ENCODE assay signal across 14 cellular contexts in genomic region chr2:196607073-196607472, GRCh38. TPM values are rescaled to one million over a fixed set of nuclear protein-coding genes. Genes with fewer than 3 reads are reported as not detected.
DNase-seq lines count a peak whose midpoint lies in the region; ATAC-seq and TF ChIP-seq lines count a peak whose summit lies in the region.
"Had no signal": no experiment of that assay in that cellular context is flagged by ENCODE, and none has a peak within 500 bp of the region (broad histone marks: within the 10 kb centered on the region; RNA-seq: fewer than 3 reads in every experiment).

No MANE protein-coding gene starts in this region.

- H3K79me2 ChIP-seq in neural progenitor cell (ENCODE audit: low read depth) = no peaks in the 10 kb centered on the region

- no peaks in the 10 kb centered on the region for H4K20me1 ChIP-seq in neural progenitor cell (ENCODE audit: low read depth)

- no peaks in the 10 kb centered on the region for H3K9me3 Mint-ChIP-seq in neural progenitor cell
- H3K9me3 Mint-ChIP-seq: activated T-helper 17 cell treated with anti-CD3 and anti-CD28 coated beads, Interleukin-2, amount 50 U/mL, for 72 hours; stimulated activated memory B cell treated with anti-CD40 and anti-IgM and Interleukin-4, amounts not matched to agents 10 μg/mL and 1 μg/mL and 100 μg/mL, for 72 hours had no signal

- no peak overlapping the region for H3K4me3 Mint-ChIP-seq in neural progenitor cell
- H3K4me3 Mint-ChIP-seq: activated T-helper 17 cell treated with anti-CD3 and anti-CD28 coated beads, Interleukin-2, amount 50 U/mL, for 72 hours; stimulated activated memory B cell treated with anti-CD40 and anti-IgM and Interleukin-4, amounts not matched to agents 10 μg/mL and 1 μg/mL and 100 μg/mL, for 72 hours had no signal

- H3K36me3 Mint-ChIP-seq in neural progenitor cell = no peaks in the 10 kb centered on the region
- H3K36me3 Mint-ChIP-seq: stimulated activated memory B cell treated with anti-CD40 and anti-IgM and Interleukin-4, amounts not matched to agents 10 μg/mL and 1 μg/mL and 100 μg/mL, for 72 hours had no signal

- H3K9me3 ChIP-seq in neural progenitor cell (ENCODE audit: low read depth) = no peaks in the 10 kb centered on the region

- H3K4me1 ChIP-seq in neural progenitor cell = no peaks in the 10 kb centered on the region

- H3K36me3 ChIP-seq in neural progenitor cell = no peaks in the 10 kb centered on the region

- no peak overlapping the region for H3K9ac ChIP-seq in neural progenitor cell

- H3K27ac ChIP-seq in neural progenitor cell = no peak overlapping the region

- no peaks in the 10 kb centered on the region for H3K27me3 ChIP-seq in neural progenitor cell

- DNase-seq in NCI-H345 (lab: John Stamatoyannopoulos, UW) (peak; percentile 19), NCI-H345 treated with DMSO at 0.1 percent for 48 hours (lab: John Stamatoyannopoulos, UW; ENCODE audit: unreplicated experiment) (no peak), NCI-H526 (lab: John Stamatoyannopoulos, UW) (peak; percentile 62 to 69), cardiac fibroblast (ENCODE audit: low read depth in 2 of 2) (peak; percentile 6 to 57), neural progenitor cell (ENCODE audit: low spot score) (no peak)
- DNase-seq: activated CD4-positive, alpha-beta T cell treated with anti-CD3 and anti-CD28 coated beads for 48 hours; DND-41; stimulated activated CD4-positive, alpha-beta T cell treated with anti-CD3 and anti-CD28 coated beads, Interleukin-4, amount 100 ng/mL, for 1 hour had no signal

- no peak overlapping the region for H3K4me2 ChIP-seq in neural progenitor cell

- H3K4me3 ChIP-seq in cardiac fibroblast (replicated peaks in 1 of 2; ENCODE audit: low read depth in 2 of 2, low read length in 2 of 2) (no peak overlapping the region), neural progenitor cell (no peak overlapping the region)

- no peaks in the 10 kb centered on the region for H3K4me1 Mint-ChIP-seq in neural progenitor cell
- H3K4me1 Mint-ChIP-seq: activated T-helper 17 cell treated with anti-CD3 and anti-CD28 coated beads, Interleukin-2, amount 50 U/mL, for 72 hours; stimulated activated memory B cell treated with anti-CD40 and anti-IgM and Interleukin-4, amounts not matched to agents 10 μg/mL and 1 μg/mL and 100 μg/mL, for 72 hours had no signal

- peak overlapping the region; percentile 27 for H2AFZ ChIP-seq in neural progenitor cell (replicated peaks)

- ATAC-seq in GM18498 (IDR thresholded peaks at IDR 0.05; ENCODE audit: unreplicated experiment) (no peak), GM19324 (IDR thresholded peaks at IDR 0.05; ENCODE audit: low FRiP score, unreplicated experiment) (no peak), GM21619 (IDR thresholded peaks at IDR 0.05; ENCODE audit: unreplicated experiment) (no peak)
- ATAC-seq: activated T-helper 17 cell treated with anti-CD3 and anti-CD28 coated beads, Interleukin-2, amount 50 U/mL, for 72 hours; stimulated activated memory B cell treated with anti-CD40 and anti-IgM and Interleukin-4, amounts not matched to agents 10 μg/mL and 1 μg/mL and 100 μg/mL, for 72 hours had no signal

- H3F3A ChIP-seq in neural progenitor cell (ENCODE audit: low read depth) = no peaks in the 10 kb centered on the region

- H3K27me3 Mint-ChIP-seq in neural progenitor cell (ENCODE audit: insufficient read depth, low read depth) = peaks cover 2% of the 10 kb centered on the region
- H3K27me3 Mint-ChIP-seq: activated T-helper 17 cell treated with anti-CD3 and anti-CD28 coated beads, Interleukin-2, amount 50 U/mL, for 72 hours; progenitor cell of endocrine pancreas; stimulated activated memory B cell treated with anti-CD40 and anti-IgM and Interleukin-4, amounts not matched to agents 10 μg/mL and 1 μg/mL and 100 μg/mL, for 72 hours had no signal

- TF ChIP-seq CTCF in cardiac fibroblast (IDR thresholded peaks at IDR 0.05; ENCODE audit: low read depth, low read length) (no peak), neural progenitor cell (IDR thresholded peaks at IDR 0.05) (no peak)

- H3K27ac Mint-ChIP-seq in neural progenitor cell = no peak overlapping the region
- H3K27ac Mint-ChIP-seq: activated T-helper 17 cell treated with anti-CD3 and anti-CD28 coated beads, Interleukin-2, amount 50 U/mL, for 72 hours; stimulated activated memory B cell treated with anti-CD40 and anti-IgM and Interleukin-4, amounts not matched to agents 10 μg/mL and 1 μg/mL and 100 μg/mL, for 72 hours had no signal

RNA-seq across cellular contexts. Expression of gene HECW2, which starts 13.7 kb away (rescaled TPM):
- 7.3 and 8.6 TPM in 2 replicates for total RNA-seq in neural progenitor cell (ENCODE audit: low replicate concordance)

RNA-seq across cellular contexts. Expression of gene CCDC150, which starts 32.4 kb away (rescaled TPM):
- total RNA-seq in neural progenitor cell (ENCODE audit: low replicate concordance) = 56.1 and 69.4 TPM in 2 replicates

Comparison
In these comparisons a context has a peak if more than half of its experiments do, and no peak if none do; other contexts are left out.
1. DNase-seq: peak in NCI-H345 (single experiment), NCI-H526 (2 of 2) and cardiac fibroblast (2 of 2); none in NCI-H345 treated with DMSO at 0.1 percent for 48 hours (single experiment) and neural progenitor cell (single experiment).